In genomic region chr4:3013839-3014350, GRCh38 we compare ENCODE assay signal across 1 cellular context.
TF ChIP-seq lines count a peak whose summit lies in the region.

No MANE protein-coding gene starts in this region.

TF ChIP-seq in HepG2, 621 proteins besides CTCF, POLR2A, EP300 and RAD21 (continued from another document):
- no peak for TF ChIP-seq SNAPC4 (CRISPR knock-in tag; IDR thresholded peaks at IDR 0.05)
- no peak for TF ChIP-seq ZNF878 (CRISPR knock-in tag; IDR thresholded peaks at IDR 0.05)
